ENCODE assay signal across 10 cellular contexts in genomic region chr22:25120093-25120561, GRCh38.
DNase-seq lines count a peak whose midpoint lies in the region; ATAC-seq and TF ChIP-seq lines count a peak whose summit lies in the region.
"Had no signal": no experiment of that assay in that cellular context is flagged by ENCODE, and none has a peak within 500 bp of the region (broad histone marks: within the 10 kb centered on the region; RNA-seq: fewer than 3 reads in every experiment).

No MANE protein-coding gene starts in this region.

- no peaks in the 10 kb centered on the region for H3K4me1 ChIP-seq in testis

- H3K4me3 ChIP-seq in Jurkat, Clone E6-1 (ENCODE audit: low read length): no peak overlapping the region
- H3K4me3 ChIP-seq in testis: no peak overlapping the region
- H3K4me3 ChIP-seq: spleen had no signal

- TF ChIP-seq POLR2A in testis (IDR thresholded peaks at IDR 0.05): no peak

- H3K27ac ChIP-seq in VCaP (peak overlapping the region; percentile 23), testis (no peak overlapping the region)

- ATAC-seq in GM21515 (IDR thresholded peaks at IDR 0.05; ENCODE audit: unreplicated experiment): no peak

- H3K36me3 ChIP-seq in testis (ENCODE audit: low read depth, missing control alignments): no peaks in the 10 kb centered on the region
- H3K36me3 ChIP-seq: spleen had no signal

- intact Hi-C loops in testis (cut with DNase I; ENCODE audit: low total_unique reads): no loop called here

- peak; percentile 18 for DNase-seq in Jurkat, Clone E6-1 (ENCODE audit: low read depth, low spot score)
- DNase-seq in islet precursor cell: peak; percentile 94
- DNase-seq in testis: peak; percentile 30
- no peak for DNase-seq in activated effector memory CD4-positive, alpha-beta T cell treated with Interleukin-2 at 50 U/mL for 16 hours
- DNase-seq in NCI-H510A treated with DMSO at 0.1 percent for 48 hours (lab: John Stamatoyannopoulos, UW): no peak
- DNase-seq in SIG-M5 treated with dmso at 0.1 percent for 504 hours (lab: John Stamatoyannopoulos, UW; ENCODE audit: unreplicated experiment): no peak
- DNase-seq: activated naive CD4-positive, alpha-beta T cell; spleen had no signal

- 75 to 83% methylated on average over 1 to 3 of the region's 3 CpGs for WGBS in testis, 2 donors

- H3K9me3 ChIP-seq in testis: no peaks in the 10 kb centered on the region

- TF ChIP-seq CTCF in VCaP (conservative IDR thresholded peaks at IDR 0.05): no peak
- TF ChIP-seq CTCF in testis (IDR thresholded peaks at IDR 0.05): no peak

- H3K27me3 ChIP-seq in testis: no peaks in the 10 kb centered on the region

Comparison
In these comparisons a context has a peak if more than half of its experiments do, and no peak if none do; other contexts are left out.
1. DNase-seq: peak in Jurkat, Clone E6-1 (single experiment), islet precursor cell (single experiment) and testis (single experiment); none in activated effector memory CD4-positive, alpha-beta T cell treated with Interleukin-2 at 50 U/mL for 16 hours (single experiment), NCI-H510A treated with DMSO at 0.1 percent for 48 hours (single experiment) and SIG-M5 treated with dmso at 0.1 percent for 504 hours (single experiment).